ENCODE assay signal across 8 cellular contexts in genomic region chr2:160207804-160208661, GRCh38. TPM values are rescaled to one million over a fixed set of nuclear protein-coding genes. Genes with fewer than 3 reads are reported as not detected.
DNase-seq lines count a peak whose midpoint lies in the region; ATAC-seq, FAIRE-seq and TF ChIP-seq lines count a peak whose summit lies in the region.
"Had no signal": no experiment of that assay in that cellular context is flagged by ENCODE, and none has a peak within 500 bp of the region (broad histone marks: within the 10 kb centered on the region; RNA-seq: fewer than 3 reads in every experiment).

No MANE protein-coding gene starts in this region.

- ATAC-seq in GM21390 (IDR thresholded peaks at IDR 0.05; ENCODE audit: unreplicated experiment) (peak; percentile 29), PC-3 (peak; percentile 76), HG03175 (IDR thresholded peaks at IDR 0.05; ENCODE audit: unreplicated experiment) (no peak), GM21423 (IDR thresholded peaks at IDR 0.05; ENCODE audit: unreplicated experiment) (no peak)

- TF ChIP-seq POLR2A in H1 (IDR thresholded peaks at IDR 0.05; ENCODE audit: control extremely low read depth in 1 of 2, low read depth in 2 of 2, low read length in 2 of 2) (no peak), vagina (IDR thresholded peaks at IDR 0.05) (no peak)

- FAIRE-seq in H1 (lab: Jason Lieb, UNC) = no peak

- no peak overlapping the region for H2BK20ac ChIP-seq in H1 (ENCODE audit: low read length)

- no peak overlapping the region for H3K56ac ChIP-seq in H1 (replicated peaks; ENCODE audit: insufficient read length, low read depth, low read length)

- no peak overlapping the region for H2BK5ac ChIP-seq in H1 (ENCODE audit: low read depth, low read length)

- no peaks in the 10 kb centered on the region for H3K9me3 ChIP-seq in PC-3 (ENCODE audit: low read length)
- H3K9me3 ChIP-seq in H1 (ENCODE audit: insufficient read depth in 2 of 2, low read depth in 1 of 2, low read length in 1 of 2) = 0 out of 4 replicates have a peak, but pooled peaks cover 0 to 4% of the 10 kb centered on the region in 2 experiments
- H3K9me3 ChIP-seq in mucosa of rectum (ENCODE audit: control insufficient read depth in 2 of 2, low read length in 2 of 2) = no peaks in the 10 kb centered on the region
- H3K9me3 ChIP-seq in vagina = no peaks in the 10 kb centered on the region

- H3K79me2 ChIP-seq in PC-3 (ENCODE audit: low read length) (no peaks in the 10 kb centered on the region), H1 (ENCODE audit: control insufficient read depth in 1 of 2, insufficient read depth in 2 of 2, low read length in 2 of 2) (no peaks in the 10 kb centered on the region)

- DNase-seq in PC-3 (peak; percentile 98), H1 (ENCODE audit: low read depth in 1 of 2, low spot score in 2 of 2) (no peak), vagina (ENCODE audit: extremely low spot score in 2 of 2) (no peak)

- peak overlapping the region; percentile 76 for H3K4me2 ChIP-seq in PC-3 (ENCODE audit: low read length)
- no peak overlapping the region for H3K4me2 ChIP-seq in H1 (ENCODE audit: insufficient read depth in 1 of 2, low read depth in 2 of 2, low read length in 2 of 2)

- H3K36me3 ChIP-seq in PC-3 (ENCODE audit: low read depth, low read length) = no peaks in the 10 kb centered on the region; the same call in 1 of the 2 replicates
- no peaks in the 10 kb centered on the region for H3K36me3 ChIP-seq in H1 (ENCODE audit: control insufficient read depth in 2 of 4, insufficient read depth in 4 of 4, low read length in 3 of 4)
- H3K36me3 ChIP-seq in mucosa of rectum (ENCODE audit: control insufficient read depth in 2 of 2, insufficient read depth in 2 of 2, low read length in 2 of 2) = no peaks in the 10 kb centered on the region
- no peaks in the 10 kb centered on the region for H3K36me3 ChIP-seq in vagina

- H3K23ac ChIP-seq in H1 (ENCODE audit: insufficient read length) = no peak overlapping the region

- POLR2A ChIA-PET in PC-3 (lab: Charles Lee; ENCODE audit: unreplicated experiment) (no interaction called here), H1 (lab: Charles Lee; ENCODE audit: partially characterized antibody) (no interaction called here)

- H3K27me3 ChIP-seq in PC-3 (ENCODE audit: low read length) (no peaks in the 10 kb centered on the region), H1 (replicated peaks in 1 of 4; ENCODE audit: control insufficient read depth in 3 of 4, extremely low read depth in 1 of 4, insufficient read depth in 3 of 4, low read length in 3 of 4) (no peaks in the 10 kb centered on the region), mucosa of rectum (ENCODE audit: control insufficient read depth in 2 of 2, insufficient read depth in 2 of 2, low read length in 2 of 2) (no peaks in the 10 kb centered on the region), vagina (no peaks in the 10 kb centered on the region)

- H2AFZ ChIP-seq in PC-3 (ENCODE audit: low read length) (peak overlapping the region; percentile 18; the same call in 1 of the 2 replicates), H1 (ENCODE audit: low read length) (peak overlapping the region; percentile 41; the same call in 1 of the 2 replicates)

- H4K91ac ChIP-seq in H1 (replicated peaks; ENCODE audit: insufficient read length, low read length) = no peak overlapping the region

- no peak overlapping the region for H2AK5ac ChIP-seq in H1 (ENCODE audit: low read depth, low read length)

- BruUV-seq in PC-3 (replicated peaks; lab: Mats Ljungman, UMichigan) = no TSS peak

- TF ChIP-seq CTCF in PC-3 (conservative IDR thresholded peaks at IDR 0.05; ENCODE audit: low read depth, low read length) = no peak
- no peak for TF ChIP-seq CTCF in H1 (IDR thresholded peaks at IDR 0.05; ENCODE audit: control extremely low read depth in 1 of 3, insufficient read depth in 1 of 3, low read depth in 1 of 3, low read length in 3 of 3)
- TF ChIP-seq CTCF in vagina (IDR thresholded peaks at IDR 0.05) = no peak

- H2BK120ac ChIP-seq in H1 (replicated peaks; ENCODE audit: low read depth, low read length) = peak overlapping the region; percentile 44

- 88% methylated on average over 12 of the region's 12 CpGs; no CpG with 5 or more reads in 1 of the 2 experiments for WGBS in H1 (ENCODE audit: extremely low coverage in 1 of 2, insufficient coverage in 1 of 2, insufficient read length in 1 of 2, insufficient replicate concordance in 2 of 2, low coverage in 1 of 2, low lambda C conversion rate in 2 of 2, missing lambda C conversion rate in 1 of 2), 2 experiments

- no peak overlapping the region for H3K4ac ChIP-seq in H1 (replicated peaks; ENCODE audit: insufficient read length, low read depth, low read length)

- peaks cover 8% of the 10 kb centered on the region for H3F3A ChIP-seq in PC-3 (ENCODE audit: low read length, unreplicated experiment)

- no peak overlapping the region for H3K18ac ChIP-seq in H1 (ENCODE audit: extremely low read depth, low read length)

- no peak overlapping the region for H3K14ac ChIP-seq in H1 (ENCODE audit: insufficient read length)

- H3K4me1 ChIP-seq in PC-3 (ENCODE audit: insufficient read depth, low read length) = peaks cover 81% of the 10 kb centered on the region
- H3K4me1 ChIP-seq in H1 (replicated peaks in 1 of 4; ENCODE audit: control insufficient read depth in 3 of 4, insufficient read depth in 4 of 4, low read length in 3 of 4) = no peaks in the 10 kb centered on the region
- H3K4me1 ChIP-seq in mucosa of rectum (ENCODE audit: control insufficient read depth in 2 of 2, insufficient read depth in 2 of 2, low read length in 2 of 2) = peaks cover 14 to 37% of the 10 kb centered on the region in 2 donors
- H3K4me1 ChIP-seq in vagina = peaks cover 31% of the 10 kb centered on the region

- H3K9ac ChIP-seq in PC-3 (ENCODE audit: low read length) (peak overlapping the region; percentile 32), H1 (replicated peaks in 1 of 4; ENCODE audit: extremely low read depth in 1 of 4, low read depth in 3 of 4, low read length in 3 of 4) (no peak overlapping the region), mucosa of rectum (ENCODE audit: low read depth in 1 of 2, low read length in 2 of 2) (peak overlapping the region; percentile 29 to 42)

- peak overlapping the region; percentile 31 for H4K5ac ChIP-seq in H1 (ENCODE audit: insufficient read length, low read depth, low read length)

- H3K27ac ChIP-seq in PC-3 (ENCODE audit: low read length) (peak overlapping the region; percentile 75), H1 (ENCODE audit: low read depth, low read length) (no peak overlapping the region), mucosa of rectum (ENCODE audit: low read depth in 2 of 2, low read length in 2 of 2) (peak overlapping the region; percentile 83 to 86), vagina (peak overlapping the region; percentile 68)
- H3K27ac ChIP-seq: VCaP had no signal

- H4K8ac ChIP-seq in H1 (ENCODE audit: extremely low read depth, insufficient read depth, low read length) = no peak overlapping the region

- no peak overlapping the region for H2BK12ac ChIP-seq in H1 (ENCODE audit: low read depth, low read length)

- TF ChIP-seq RAD21 in H1 (IDR thresholded peaks at IDR 0.05 in 1 of 2, conservative IDR thresholded peaks at IDR 0.05 in 1 of 2; ENCODE audit: low read depth in 2 of 2, low read length in 2 of 2) = no peak

- H3K4me3 ChIP-seq in PC-3 (ENCODE audit: low read length) (peak overlapping the region; percentile 43), H1 (ENCODE audit: extremely low read depth in 1 of 4, insufficient read depth in 2 of 4, low read depth in 3 of 4, low read length in 4 of 4) (no peak overlapping the region), mucosa of rectum (ENCODE audit: low read length in 2 of 2) (no peak overlapping the region), vagina (no peak overlapping the region)

- intact Hi-C loops in PC-3 (cut with micrococcal nuclease) (loop anchor here (2.0 kb wide), 1 partner anchor 21 kb away; no protein-coding TSS in a partner anchor), vagina (cut with DNase I) (no loop called here)

- no peaks in the 10 kb centered on the region for H4K20me1 ChIP-seq in PC-3 (ENCODE audit: low read length)
- no peaks in the 10 kb centered on the region for H4K20me1 ChIP-seq in H1 (replicated peaks in 1 of 2; ENCODE audit: control insufficient read depth in 1 of 2, insufficient read depth in 2 of 2, low read length in 2 of 2)

- H3K23me2 ChIP-seq in H1 (ENCODE audit: low read depth, low read length) = no peaks in the 10 kb centered on the region

- CTCF ChIA-PET in PC-3 (lab: Charles Lee) = no interaction called here
- CTCF ChIA-PET in H1 (lab: Charles Lee; ENCODE audit: partially characterized antibody) = interaction anchor here (0.9 to 5.1 kb wide), 9 partner anchors 13 to 99 kb away, joined by 3 to 43 read pairs (median 5); no protein-coding TSS in a partner anchor

- H2BK15ac ChIP-seq in H1 (ENCODE audit: low read length) = no peak overlapping the region

- H3K9me2 ChIP-seq in PC-3 (replicated peaks; ENCODE audit: low read length) = no peaks in the 10 kb centered on the region

- no peak for TF ChIP-seq EP300 in H1 (IDR thresholded peaks at IDR 0.05; ENCODE audit: borderline replicate concordance in 1 of 2, low read depth in 2 of 2, low read length in 2 of 2)

- no peaks in the 10 kb centered on the region for H3K79me1 ChIP-seq in H1 (ENCODE audit: low read depth, low read length)

TF ChIP-seq in H1, 55 proteins besides CTCF, POLR2A, EP300 and RAD21 (continues in another document):
- TF ChIP-seq SIN3A (conservative IDR thresholded peaks at IDR 0.05 in 1 of 2, IDR thresholded peaks at IDR 0.05 in 1 of 2; ENCODE audit: low read depth in 1 of 2, low read length in 2 of 2) (no peak), ATF2 (IDR thresholded peaks at IDR 0.05; ENCODE audit: low read length) (no peak), SP1 (IDR thresholded peaks at IDR 0.05; ENCODE audit: low read depth, low read length) (no peak)

RNA-seq across cellular contexts. Expression of gene ITGB6, which starts 8.0 kb away (rescaled TPM):
- total RNA-seq in PC-3 (2014; rRNA removed) = 7.2 and 7.3 TPM in 2 replicates
- not detected in 2 replicates for total RNA-seq in H1 (2021; fragmentation: NEBNext Ultra II Directional; extraction: Animal tissue kit (Norgen Biotek cat#: 25700))
- polyA plus RNA-seq in H1 (2011; rRNA removed) = not detected in 2 replicates
- polyA plus RNA-seq in H1 (2011; cell fraction: cytosol; rRNA removed) = not detected
- not detected for polyA plus RNA-seq in H1 (2011; cell fraction: nucleus; rRNA removed)
- polyA plus RNA-seq in H1 (2012, experiment 1 of 2) = not detected in 4 replicates
- not detected for polyA plus RNA-seq in H1 (2012, experiment 2 of 2)
- not detected for polyA plus RNA-seq in H1 (2013, experiment 1 of 2)
- polyA plus RNA-seq in H1 (2013, experiment 2 of 2) = not detected
- polyA minus RNA-seq in H1 (2011; rRNA and poly(A)+ RNA removed) = not detected in 2 replicates
- not detected for polyA minus RNA-seq in H1 (2011; cell fraction: cytosol; rRNA and poly(A)+ RNA removed)
- polyA minus RNA-seq in H1 (2011; cell fraction: nucleus; rRNA and poly(A)+ RNA removed) = not detected
- 17.2 TPM for total RNA-seq in vagina

Comparison
In these comparisons a context has a peak if more than half of its experiments do, and no peak if none do; other contexts are left out.
1. ATAC-seq: peak in GM21390 (single experiment) and PC-3 (single experiment); none in HG03175 (single experiment) and GM21423 (single experiment).
2. H3K9ac ChIP-seq: peak in PC-3 (single experiment) and mucosa of rectum (2 of 2); none in H1 (0 of 4).